Comparison of ENCODE assay signal across 1 cellular context in the genomic region with DNA sequence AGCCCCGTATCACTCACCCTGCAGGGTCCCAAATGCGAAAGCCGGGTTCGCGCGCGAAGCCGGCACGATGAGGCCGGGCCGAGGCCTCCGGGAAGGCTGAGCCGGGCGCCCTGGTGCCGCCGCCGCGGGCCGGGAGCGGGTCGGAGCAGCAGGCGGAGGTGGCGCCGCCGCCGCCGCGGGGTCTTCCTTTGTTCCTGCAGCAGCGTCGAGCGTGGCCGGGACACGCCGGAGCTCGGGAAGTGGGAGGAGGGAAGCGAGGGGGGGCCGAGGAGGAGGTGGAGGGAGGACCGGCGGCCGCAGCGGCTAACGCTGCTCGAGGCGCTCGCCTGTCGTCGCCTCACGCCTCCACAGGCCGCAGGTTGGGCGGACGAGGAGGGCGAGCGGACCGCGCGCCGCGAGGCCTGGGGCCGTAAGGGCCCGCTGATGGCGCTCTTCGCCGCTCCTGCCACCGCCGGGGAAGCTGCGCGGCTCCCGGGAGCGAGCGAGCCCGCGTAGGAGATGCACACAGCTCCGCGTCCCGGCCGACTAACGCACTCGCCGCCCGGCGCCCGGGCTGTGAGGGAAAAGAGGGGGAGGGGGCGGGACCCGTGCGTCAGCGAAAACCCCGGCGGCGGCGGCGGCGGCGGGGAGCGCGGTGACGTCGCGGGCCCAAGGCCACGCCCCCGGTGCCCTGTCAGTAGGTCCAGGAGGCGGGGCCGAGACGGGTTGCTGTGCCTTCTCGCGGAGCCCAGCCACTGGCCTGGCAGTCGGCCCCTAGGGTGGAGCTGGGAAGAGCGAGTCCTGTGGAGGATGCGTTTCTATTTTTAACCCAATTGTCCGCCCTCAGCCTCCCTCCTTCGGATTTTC.
A peak's percentile ranks its signal among the peaks of the same experiment; 100 is the strongest.
TF ChIP-seq lines count a peak whose summit lies in the region.

ZFAND5 (minus strand) TSS at position 530 of the 846 bp plus-strand sequence. CDS start 4,430 bp downstream, outside the sequence.

TF ChIP-seq in GM12878, 131 proteins besides CTCF, POLR2A, EP300 and RAD21 (continued from another document and continues in another):
- TF ChIP-seq REST (IDR thresholded peaks at IDR 0.05; ENCODE audit: low read depth, low read length) (0 out of 2 replicates have a peak, but pooled peaks have one; percentile 30), NFYA (IDR thresholded peaks at IDR 0.05; ENCODE audit: borderline replicate concordance, low read depth, low read length) (no peak), RAD51 (IDR thresholded peaks at IDR 0.05) (no peak), WRNIP1 (IDR thresholded peaks at IDR 0.05; ENCODE audit: borderline replicate concordance, low read depth, low read length) (no peak), BACH1 (IDR thresholded peaks at IDR 0.05; ENCODE audit: borderline replicate concordance) (peak; percentile 96), PAX8 (IDR thresholded peaks at IDR 0.05) (no peak), ATF7 (IDR thresholded peaks at IDR 0.05; ENCODE audit: low read depth) (no peak), CUX1 (IDR thresholded peaks at IDR 0.05; ENCODE audit: insufficient replicate concordance, low read depth, low read length) (no peak), FOXM1 (IDR thresholded peaks at IDR 0.05; ENCODE audit: low read depth, low read length) (no peak), RELB (IDR thresholded peaks at IDR 0.05; ENCODE audit: low read depth) (no peak), NFXL1 (IDR thresholded peaks at IDR 0.05; ENCODE audit: borderline replicate concordance) (peak; percentile 91), IKZF2 (IDR thresholded peaks at IDR 0.05) (no peak; a peak in 1 of 4 replicates), SREBF2 (IDR thresholded peaks at IDR 0.05; ENCODE audit: low read length) (no peak), TCF7 (IDR thresholded peaks at IDR 0.05; ENCODE audit: borderline replicate concordance) (no peak), HDAC2 (IDR thresholded peaks at IDR 0.05) (no peak), SMARCA5 (IDR thresholded peaks at IDR 0.05) (no peak; the same call in 1 of the 2 replicates), CBX3 (IDR thresholded peaks at IDR 0.05; ENCODE audit: borderline replicate concordance, low read depth) (no peak), NFIC (IDR thresholded peaks at IDR 0.05; ENCODE audit: low read depth, low read length) (no peak), NR2F1 (conservative IDR thresholded peaks at IDR 0.05) (peak; percentile 54), BHLHE40 (IDR thresholded peaks at IDR 0.05; ENCODE audit: borderline replicate concordance in 1 of 2, low read depth in 2 of 2, low read length in 1 of 2) (peak; percentile 52 to 76), YBX1 (IDR thresholded peaks at IDR 0.05) (no peak), MTA2 (IDR thresholded peaks at IDR 0.05; ENCODE audit: low read depth) (no peak), CREM (IDR thresholded peaks at IDR 0.05; ENCODE audit: low read depth) (peak; percentile 53), MXI1 (IDR thresholded peaks at IDR 0.05; ENCODE audit: low read depth, low read length) (no peak; the same call in 1 of the 2 replicates), PML (IDR thresholded peaks at IDR 0.05; ENCODE audit: low read length) (peak; percentile 98), FOXK2 (IDR thresholded peaks at IDR 0.05) (no peak), MYB (IDR thresholded peaks at IDR 0.05; ENCODE audit: borderline replicate concordance, low read depth, low read length) (no peak), EZH2 (IDR thresholded peaks at IDR 0.05; ENCODE audit: borderline replicate concordance, control insufficient read depth, low read depth, low read length) (no peak), HCFC1 (IDR thresholded peaks at IDR 0.05; ENCODE audit: low read length) (peak; percentile 27; the same call in 1 of the 2 replicates), ZZZ3 (IDR thresholded peaks at IDR 0.05; ENCODE audit: control insufficient read depth, insufficient read length, low read depth) (no peak), STAT3 (IDR thresholded peaks at IDR 0.05; ENCODE audit: low read depth, low read length) (no peak), ZSCAN29 (IDR thresholded peaks at IDR 0.05) (no peak), BRCA1 (IDR thresholded peaks at IDR 0.05; ENCODE audit: low read depth, low read length) (no peak), HDAC6 (IDR thresholded peaks at IDR 0.05; ENCODE audit: unreplicated experiment) (peak; percentile 75), ZBTB4 (CRISPR knock-in tag; IDR thresholded peaks at IDR 0.05) (no peak)
- TF ChIP-seq, protein P1, sequence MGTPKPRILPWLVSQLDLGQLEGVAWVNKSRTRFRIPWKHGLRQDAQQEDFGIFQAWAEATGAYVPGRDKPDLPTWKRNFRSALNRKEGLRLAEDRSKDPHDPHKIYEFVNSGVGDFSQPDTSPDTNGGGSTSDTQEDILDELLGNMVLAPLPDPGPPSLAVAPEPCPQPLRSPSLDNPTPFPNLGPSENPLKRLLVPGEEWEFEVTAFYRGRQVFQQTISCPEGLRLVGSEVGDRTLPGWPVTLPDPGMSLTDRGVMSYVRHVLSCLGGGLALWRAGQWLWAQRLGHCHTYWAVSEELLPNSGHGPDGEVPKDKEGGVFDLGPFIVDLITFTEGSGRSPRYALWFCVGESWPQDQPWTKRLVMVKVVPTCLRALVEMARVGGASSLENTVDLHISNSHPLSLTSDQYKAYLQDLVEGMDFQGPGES (IDR thresholded peaks at IDR 0.05): no peak
- TF ChIP-seq, protein P2, sequence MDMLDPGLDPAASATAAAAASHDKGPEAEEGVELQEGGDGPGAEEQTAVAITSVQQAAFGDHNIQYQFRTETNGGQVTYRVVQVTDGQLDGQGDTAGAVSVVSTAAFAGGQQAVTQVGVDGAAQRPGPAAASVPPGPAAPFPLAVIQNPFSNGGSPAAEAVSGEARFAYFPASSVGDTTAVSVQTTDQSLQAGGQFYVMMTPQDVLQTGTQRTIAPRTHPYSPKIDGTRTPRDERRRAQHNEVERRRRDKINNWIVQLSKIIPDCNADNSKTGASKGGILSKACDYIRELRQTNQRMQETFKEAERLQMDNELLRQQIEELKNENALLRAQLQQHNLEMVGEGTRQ (IDR thresholded peaks at IDR 0.05; ENCODE audit: borderline replicate concordance, low read depth, low read length): no peak
- TF ChIP-seq, protein P3, sequence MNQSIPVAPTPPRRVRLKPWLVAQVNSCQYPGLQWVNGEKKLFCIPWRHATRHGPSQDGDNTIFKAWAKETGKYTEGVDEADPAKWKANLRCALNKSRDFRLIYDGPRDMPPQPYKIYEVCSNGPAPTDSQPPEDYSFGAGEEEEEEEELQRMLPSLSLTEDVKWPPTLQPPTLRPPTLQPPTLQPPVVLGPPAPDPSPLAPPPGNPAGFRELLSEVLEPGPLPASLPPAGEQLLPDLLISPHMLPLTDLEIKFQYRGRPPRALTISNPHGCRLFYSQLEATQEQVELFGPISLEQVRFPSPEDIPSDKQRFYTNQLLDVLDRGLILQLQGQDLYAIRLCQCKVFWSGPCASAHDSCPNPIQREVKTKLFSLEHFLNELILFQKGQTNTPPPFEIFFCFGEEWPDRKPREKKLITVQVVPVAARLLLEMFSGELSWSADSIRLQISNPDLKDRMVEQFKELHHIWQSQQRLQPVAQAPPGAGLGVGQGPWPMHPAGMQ (IDR thresholded peaks at IDR 0.05; ENCODE audit: borderline replicate concordance): no peak
- TF ChIP-seq, protein P4, sequence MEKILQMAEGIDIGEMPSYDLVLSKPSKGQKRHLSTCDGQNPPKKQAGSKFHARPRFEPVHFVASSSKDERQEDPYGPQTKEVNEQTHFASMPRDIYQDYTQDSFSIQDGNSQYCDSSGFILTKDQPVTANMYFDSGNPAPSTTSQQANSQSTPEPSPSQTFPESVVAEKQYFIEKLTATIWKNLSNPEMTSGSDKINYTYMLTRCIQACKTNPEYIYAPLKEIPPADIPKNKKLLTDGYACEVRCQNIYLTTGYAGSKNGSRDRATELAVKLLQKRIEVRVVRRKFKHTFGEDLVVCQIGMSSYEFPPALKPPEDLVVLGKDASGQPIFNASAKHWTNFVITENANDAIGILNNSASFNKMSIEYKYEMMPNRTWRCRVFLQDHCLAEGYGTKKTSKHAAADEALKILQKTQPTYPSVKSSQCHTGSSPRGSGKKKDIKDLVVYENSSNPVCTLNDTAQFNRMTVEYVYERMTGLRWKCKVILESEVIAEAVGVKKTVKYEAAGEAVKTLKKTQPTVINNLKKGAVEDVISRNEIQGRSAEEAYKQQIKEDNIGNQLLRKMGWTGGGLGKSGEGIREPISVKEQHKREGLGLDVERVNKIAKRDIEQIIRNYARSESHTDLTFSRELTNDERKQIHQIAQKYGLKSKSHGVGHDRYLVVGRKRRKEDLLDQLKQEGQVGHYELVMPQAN (conservative IDR thresholded peaks at IDR 0.05): peak; percentile 90
